Comparison of ENCODE assay signal across 8 cellular contexts in the genomic region with DNA sequence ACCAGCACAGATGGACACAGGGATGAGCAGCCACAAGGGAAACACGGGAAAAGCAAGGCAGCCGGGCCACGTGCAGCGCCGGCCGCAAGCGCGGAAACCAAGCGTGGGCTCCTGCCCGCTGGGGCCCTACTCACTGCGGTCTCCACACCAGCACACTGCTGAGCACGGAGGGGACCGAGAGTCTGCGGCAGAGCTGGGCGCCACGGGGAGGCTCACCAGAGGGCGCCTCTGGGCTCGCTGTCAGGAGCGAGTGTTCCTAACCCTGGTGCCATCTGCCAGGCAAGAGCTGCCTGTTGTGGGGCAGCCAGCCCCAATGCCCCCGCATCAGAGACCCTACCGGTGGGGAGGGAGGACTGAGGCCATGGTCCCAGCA.
DNase-seq lines count a peak whose midpoint lies in the region; ATAC-seq lines count a peak whose summit lies in the region.

No MANE protein-coding gene starts in this region.

- ATAC-seq in GM18511 (IDR thresholded peaks at IDR 0.05; ENCODE audit: unreplicated experiment), result peak; percentile 42
- peak; percentile 33 for ATAC-seq in HG03066 (IDR thresholded peaks at IDR 0.05; ENCODE audit: low read depth, unreplicated experiment)
- ATAC-seq in HG03565 (IDR thresholded peaks at IDR 0.05; ENCODE audit: unreplicated experiment), result no peak

- DNase-seq in T-helper 2 cell (peak; percentile 36 to 86 (median 65)), amygdala (lab: John Stamatoyannopoulos, UW) (peak in 40 of 56 donors; percentile 10 to 74 (median 41)), iPS-NIHi11 (ENCODE audit: low spot score) (peak; percentile 63), SKM-1 treated with dmso at 0.1 percent for 144 hours (lab: John Stamatoyannopoulos, UW; ENCODE audit: unreplicated experiment) (no peak)
- DNase-seq in stimulated activated CD4-positive, alpha-beta T cell treated with anti-CD3 and anti-CD28 coated beads, Interleukin-12 subunit alpha, Interleukin-12 subunit beta, amount 100 ng/mL, for 48 hours (ENCODE audit: low read depth in 2 of 3, low spot score in 1 of 3), result peak; percentile 62 to 77 (median 65)
